ENCODE assay signal across 8 cellular contexts in genomic region chrX:46381630-46382029, GRCh38.
DNase-seq lines count a peak whose midpoint lies in the region; ATAC-seq, FAIRE-seq and TF ChIP-seq lines count a peak whose summit lies in the region.

No MANE protein-coding gene starts in this region.

- no peak for TF ChIP-seq EP300 in suprapubic skin (IDR thresholded peaks at IDR 0.05)

- H3K36me3 ChIP-seq in BJ (ENCODE audit: control insufficient read depth, insufficient read depth, low read length) (no peaks in the 10 kb centered on the region), smooth muscle cell (ENCODE audit: low read depth) (no peaks in the 10 kb centered on the region), suprapubic skin (no peaks in the 10 kb centered on the region)

- CTCF ChIA-PET in BJ (lab: Yijun Ruan, JAX): interaction anchor here (1.2 to 1.7 kb wide), 3 partner anchors 11 to 415 kb away, joined by 3 to 9 read pairs (median 4); no protein-coding TSS in a partner anchor

- no peak for FAIRE-seq in H54 (lab: Jason Lieb, UNC)

- peak; percentile 54 for ATAC-seq in GM19463 (IDR thresholded peaks at IDR 0.05; ENCODE audit: unreplicated experiment)

- no peak overlapping the region for H3K4me2 ChIP-seq in smooth muscle cell

- TF ChIP-seq POLR2A in H54 (IDR thresholded peaks at IDR 0.05; ENCODE audit: low read depth, low read length) (no peak), suprapubic skin (IDR thresholded peaks at IDR 0.05) (no peak)

- H3K4me3 ChIP-seq in BJ (ENCODE audit: low read depth, low read length) (no peak overlapping the region), cardiac fibroblast (replicated peaks in 1 of 2; ENCODE audit: low read depth in 2 of 2, low read length in 2 of 2) (no peak overlapping the region), smooth muscle cell (no peak overlapping the region), suprapubic skin (no peak overlapping the region)

- H3K9ac ChIP-seq in smooth muscle cell (ENCODE audit: low read depth): no peak overlapping the region

- H3K9me3 ChIP-seq in smooth muscle cell (replicated peaks; ENCODE audit: low read depth) (no peaks in the 10 kb centered on the region), suprapubic skin (no peaks in the 10 kb centered on the region)

- H3K79me2 ChIP-seq in smooth muscle cell (ENCODE audit: low read depth): no peaks in the 10 kb centered on the region

- TF ChIP-seq CTCF in BJ (IDR thresholded peaks at IDR 0.05; ENCODE audit: insufficient read depth, low read depth, low read length) (peak; percentile 47), cardiac fibroblast (IDR thresholded peaks at IDR 0.05; ENCODE audit: low read depth, low read length) (peak; percentile 44), smooth muscle cell (IDR thresholded peaks at IDR 0.05; ENCODE audit: borderline replicate concordance, insufficient read depth, poor library complexity, severe bottlenecking) (peak; percentile 29), suprapubic skin (IDR thresholded peaks at IDR 0.05) (peak in 1 of 2 donors; percentile 19)

- DNase-seq in BJ (ENCODE audit: low read depth) (no peak), RKO (ENCODE audit: low spot score) (peak; percentile 66), cardiac fibroblast (ENCODE audit: low read depth in 2 of 2) (peak; percentile 19 to 27), smooth muscle cell (lab: John Stamatoyannopoulos, UW; ENCODE audit: unreplicated experiment) (no peak), hypothalamus (lab: John Stamatoyannopoulos, UW) (no peak), H54 (ENCODE audit: insufficient read length, low spot score) (no peak), suprapubic skin (ENCODE audit: low spot score in 2 of 2) (no peak)

- no peak overlapping the region for H3K27ac ChIP-seq in smooth muscle cell (ENCODE audit: low read depth)
- H3K27ac ChIP-seq in suprapubic skin: no peak overlapping the region

- WGBS in smooth muscle cell (ENCODE audit: low lambda C conversion rate): 81% methylated on average over 2 of the region's 2 CpGs
- WGBS in suprapubic skin: 57% methylated on average over 2 of the region's 2 CpGs

- POLR2A ChIA-PET in BJ (lab: Charles Lee): no interaction called here

- H2AFZ ChIP-seq in smooth muscle cell (ENCODE audit: low read depth): no peak overlapping the region

- no peaks in the 10 kb centered on the region for H4K20me1 ChIP-seq in smooth muscle cell (ENCODE audit: low read depth)

- no peaks in the 10 kb centered on the region for H3K4me1 ChIP-seq in smooth muscle cell (ENCODE audit: low read depth)
- H3K4me1 ChIP-seq in suprapubic skin: no peaks in the 10 kb centered on the region

- H3K27me3 ChIP-seq in BJ (ENCODE audit: control insufficient read depth, insufficient read depth, low read length) (no peaks in the 10 kb centered on the region), smooth muscle cell (ENCODE audit: low read depth) (no peaks in the 10 kb centered on the region), suprapubic skin (no peaks in the 10 kb centered on the region)

- H3F3A ChIP-seq in smooth muscle cell (ENCODE audit: low read depth): no peaks in the 10 kb centered on the region

Comparison
In these comparisons a context has a peak if more than half of its experiments do, and no peak if none do; other contexts are left out.
1. DNase-seq: peak in RKO (single experiment) and cardiac fibroblast (2 of 2); none in BJ (single experiment), smooth muscle cell (single experiment), hypothalamus (0 of 51), H54 (single experiment) and suprapubic skin (0 of 2).